Comparison of ENCODE assay signal across 15 cellular contexts in genomic region chr20:38112943-38113294, GRCh38. TPM values are rescaled to one million over a fixed set of nuclear protein-coding genes. Genes with fewer than 3 reads are reported as not detected.
DNase-seq lines count a peak whose midpoint lies in the region; ATAC-seq, FAIRE-seq and TF ChIP-seq lines count a peak whose summit lies in the region.
"Had no signal": no experiment of that assay in that cellular context is flagged by ENCODE, and none has a peak within 500 bp of the region (broad histone marks: within the 10 kb centered on the region; RNA-seq: fewer than 3 reads in every experiment).

No MANE protein-coding gene starts in this region.

- H3K27ac ChIP-seq in K562 (ENCODE audit: extremely low read depth, low read depth, low read length) (peak overlapping the region; percentile 56), trophoblast cell (ENCODE audit: low read depth, low read length) (no peak overlapping the region)
- H3K27ac ChIP-seq: BLaER1 treated with 17β-estradiol and CSF1 and Interleukin-3, amounts not matched to agents 10 nM and 100 nM; SJSA1 had no signal

- H2BK12ac ChIP-seq in trophoblast cell (ENCODE audit: low read length): peak overlapping the region; percentile 60

- WGBS in K562 (ENCODE audit: insufficient coverage, low coverage, missing lambda C conversion rate): 96% methylated on average over 8 of the region's 8 CpGs
- no CpG with 5 or more reads among the region's 8 CpGs for WGBS in trophoblast cell (ENCODE audit: extremely low coverage, insufficient coverage, insufficient read length)

- POLR2A ChIA-PET in activated CD8-positive, alpha-beta T cell treated with anti-CD3 and anti-CD28 coated beads, Interleukin-2, amount 10 ng/mL, durations not matched to agents 7 days and 5 days (lab: Charles Lee): interaction anchor here (1.4 kb wide), 1 partner anchor 108 kb away, joined by 3 read pairs; no protein-coding TSS in a partner anchor
- POLR2A ChIA-PET in activated CD8-positive, alpha-beta T cell treated with anti-CD3 and anti-CD28 coated beads for 36 hours (lab: Charles Lee): no interaction called here
- POLR2A ChIA-PET in Caco-2 (lab: Charles Lee): interaction anchor here (0.6 kb wide), 1 partner anchor 31 kb away, joined by 3 read pairs; no protein-coding TSS in a partner anchor
- POLR2A ChIA-PET in K562 (lab: Yijun Ruan, JAX): interaction anchor here (0.7 kb wide), 1 partner anchor 46 kb away, joined by 3 read pairs; no protein-coding TSS in a partner anchor

- no peak for ATAC-seq in activated CD8-positive, alpha-beta T cell treated with anti-CD3 and anti-CD28 coated beads, Interleukin-2, amount 10 ng/mL, durations not matched to agents 7 days and 5 days
- ATAC-seq in activated CD8-positive, alpha-beta T cell treated with anti-CD3 and anti-CD28 coated beads for 36 hours: no peak
- no peak for ATAC-seq in K562

- no peak for TF ChIP-seq CTCF in activated CD8-positive, alpha-beta T cell treated with anti-CD3 and anti-CD28 coated beads for 36 hours (IDR thresholded peaks at IDR 0.05)
- TF ChIP-seq CTCF in Caco-2 (IDR thresholded peaks at IDR 0.05; ENCODE audit: insufficient read depth in 1 of 2, low read depth in 1 of 2, low read length in 1 of 2, severe bottlenecking in 1 of 2, unreplicated experiment in 1 of 2) (no peak), K562 (IDR thresholded peaks at IDR 0.05 in 2 of 3, conservative IDR thresholded peaks at IDR 0.05 in 1 of 3; ENCODE audit: insufficient read depth in 2 of 3, low read depth in 1 of 3, low read length in 3 of 3) (no peak), BE2C (IDR thresholded peaks at IDR 0.05; ENCODE audit: low read depth, low read length) (no peak)

- intact Hi-C loops in activated CD8-positive, alpha-beta T cell treated with anti-CD3 and anti-CD28 coated beads for 36 hours (cut with micrococcal nuclease): no loop called here
- intact Hi-C loops in Caco-2 (cut with micrococcal nuclease; ENCODE audit: unreplicated experiment): loop anchor here (1.0 kb wide), 3 partner anchors 52 to 108 kb away; partner anchors contain the start of gene TGM2
- intact Hi-C loops in K562 (cut with micrococcal nuclease): loop anchor here (1.0 to 5.0 kb wide), 4 partner anchors 41 to 210 kb away; partner anchors contain the start of genes TGM2 and VSTM2L

- peaks cover 51% of the 10 kb centered on the region for H3K79me1 ChIP-seq in trophoblast cell (ENCODE audit: low read length)

- no peak overlapping the region for H3K4ac ChIP-seq in trophoblast cell (ENCODE audit: low read depth, low read length)

- H4K8ac ChIP-seq in trophoblast cell (ENCODE audit: low read depth, low read length): peak overlapping the region; percentile 5

- TF ChIP-seq POLR2A in K562 (conservative IDR thresholded peaks at IDR 0.05): no peak

- peak overlapping the region; percentile 12 for H3K18ac ChIP-seq in trophoblast cell (ENCODE audit: low read length)

- peak overlapping the region; percentile 10 for H2BK5ac ChIP-seq in trophoblast cell (ENCODE audit: low read depth, low read length, poor library complexity)

- H4K91ac ChIP-seq in trophoblast cell (ENCODE audit: low read depth, low read length): peak overlapping the region; percentile 87

- CTCF ChIA-PET in activated CD8-positive, alpha-beta T cell treated with anti-CD3 and anti-CD28 coated beads, Interleukin-2, amount 10 ng/mL, durations not matched to agents 7 days and 5 days (lab: Charles Lee): interaction anchor here (1.2 to 3.4 kb wide), 2 partner anchors 40 to 109 kb away, joined by 5 to 39 read pairs; no protein-coding TSS in a partner anchor
- CTCF ChIA-PET in activated CD8-positive, alpha-beta T cell treated with anti-CD3 and anti-CD28 coated beads for 36 hours (lab: Charles Lee): interaction anchor here (0.8 to 3.7 kb wide), 6 partner anchors 13 to 113 kb away, joined by 3 to 30 read pairs (median 4); no protein-coding TSS in a partner anchor
- CTCF ChIA-PET in Caco-2 (lab: Charles Lee) (interaction anchor here (0.7 to 4.1 kb wide), 9 partner anchors 10 to 112 kb away, joined by 3 to 42 read pairs (median 15); partner anchors contain the start of gene TGM2), K562 (lab: Yijun Ruan, JAX; ENCODE audit: low intra/inter-chr PET ratio) (interaction anchor here (0.8 kb wide), 1 partner anchor 59 kb away, joined by 3 read pairs; no protein-coding TSS in a partner anchor)

- no peaks in the 10 kb centered on the region for H3K27me3 ChIP-seq in Caco-2 (replicated peaks; ENCODE audit: control insufficient read depth, insufficient read depth, low read length)
- no peaks in the 10 kb centered on the region for H3K27me3 ChIP-seq in K562 (ENCODE audit: control insufficient read depth in 2 of 2, insufficient read depth in 2 of 2, low read length in 2 of 2)
- no peaks in the 10 kb centered on the region for H3K27me3 ChIP-seq in trophoblast cell (ENCODE audit: insufficient read depth, low read length)
- no peaks in the 10 kb centered on the region for H3K27me3 ChIP-seq in MG63
- H3K27me3 ChIP-seq in BE2C: no peaks in the 10 kb centered on the region
- H3K27me3 ChIP-seq: BLaER1 treated with 17β-estradiol and CSF1 and Interleukin-3, amounts not matched to agents 10 nM and 100 nM; SJSA1 had no signal

- H2AFZ ChIP-seq in K562 (ENCODE audit: low read depth, low read length) (peak overlapping the region; percentile 88), trophoblast cell (ENCODE audit: insufficient read depth, low read length, poor library complexity) (no peak overlapping the region)

- H3K23ac ChIP-seq in trophoblast cell (ENCODE audit: low read length): no peak overlapping the region

- H3K9ac ChIP-seq in K562 (ENCODE audit: insufficient read depth in 1 of 2, low read depth in 2 of 2, low read length in 2 of 2) (peak overlapping the region; percentile 33 to 49; a peak in 2 of 4 replicates), trophoblast cell (ENCODE audit: low read length) (no peak overlapping the region)
- H3K9ac ChIP-seq: BLaER1 treated with 17β-estradiol and CSF1 and Interleukin-3, amounts not matched to agents 10 nM and 100 nM had no signal

- H4K20me1 ChIP-seq in K562 (replicated peaks; ENCODE audit: control insufficient read depth, insufficient read depth, low read length): no peaks in the 10 kb centered on the region
- H4K20me1 ChIP-seq: BLaER1 treated with 17β-estradiol and CSF1 and Interleukin-3, amounts not matched to agents 10 nM and 100 nM had no signal

- H3K9me3 ChIP-seq in Caco-2 (0 out of 2 replicates have a peak, but pooled peaks cover 3% of the 10 kb centered on the region), K562 (replicated peaks; ENCODE audit: control insufficient read depth, insufficient read depth, low read depth, low read length) (no peaks in the 10 kb centered on the region), trophoblast cell (ENCODE audit: insufficient read depth, low read depth, low read length) (no peaks in the 10 kb centered on the region), MG63 (peaks cover 12% of the 10 kb centered on the region), BE2C (no peaks in the 10 kb centered on the region)
- H3K9me3 ChIP-seq: BLaER1 treated with 17β-estradiol and CSF1 and Interleukin-3, amounts not matched to agents 10 nM and 100 nM; SJSA1 had no signal

- no peak for TF ChIP-seq EP300 in K562 (IDR thresholded peaks at IDR 0.05; ENCODE audit: low read length)

- no peak for FAIRE-seq in K562 (lab: Jason Lieb, UNC)
- FAIRE-seq: GM12892 had no signal

- H4K12ac ChIP-seq in trophoblast cell (ENCODE audit: low read depth, low read length): no peak overlapping the region

- no peak overlapping the region for H3K4me3 ChIP-seq in Caco-2 (ENCODE audit: low read depth, low read length)
- no peak overlapping the region for H3K4me3 ChIP-seq in K562
- H3K4me3 ChIP-seq in trophoblast cell (ENCODE audit: low read depth, low read length): no peak overlapping the region
- H3K4me3 ChIP-seq in MG63: no peak overlapping the region
- H3K4me3 ChIP-seq in BE2C (ENCODE audit: low read depth, low read length): no peak overlapping the region
- H3K4me3 ChIP-seq: BLaER1 treated with 17β-estradiol and CSF1 and Interleukin-3, amounts not matched to agents 10 nM and 100 nM; SJSA1 had no signal

- H3K4me1 Mint-ChIP-seq in activated CD8-positive, alpha-beta T cell treated with anti-CD3 and anti-CD28 coated beads, Interleukin-2, amount 10 ng/mL, durations not matched to agents 7 days and 5 days (ENCODE audit: low read depth): peaks cover 12% of the 10 kb centered on the region
- H3K4me1 Mint-ChIP-seq in activated CD8-positive, alpha-beta T cell treated with anti-CD3 and anti-CD28 coated beads for 36 hours (ENCODE audit: low read depth): no peaks in the 10 kb centered on the region
- H3K4me1 Mint-ChIP-seq in Caco-2 (ENCODE audit: low read depth, unreplicated experiment): peaks cover 74% of the 10 kb centered on the region

- BruUV-seq in Caco-2 (replicated peaks; lab: Mats Ljungman, UMichigan) (no TSS peak), K562 (replicated peaks; lab: Mats Ljungman, UMichigan) (no TSS peak)

- DNase-seq in activated CD8-positive, alpha-beta T cell treated with anti-CD3 and anti-CD28 coated beads, Interleukin-2, amount 10 ng/mL, durations not matched to agents 7 days and 5 days: peak; percentile 4
- no peak for DNase-seq in activated CD8-positive, alpha-beta T cell treated with anti-CD3 and anti-CD28 coated beads for 36 hours
- DNase-seq in Caco-2: no peak
- no peak for DNase-seq in K562 (ENCODE audit: extremely low read depth in 1 of 4, low spot score in 3 of 4)
- no peak for DNase-seq in trophoblast cell
- DNase-seq in MG63: no peak
- DNase-seq in hippocampal formation (lab: John Stamatoyannopoulos, UW): no peak
- DNase-seq in BE2C: no peak
- DNase-seq: HFFc6, NCI-H1694 treated with DMSO at 0.1 percent for 48 hours, NCI-H345, NCI-H526 treated with DMSO at 0.1 percent for 48 hours had no signal

- no peak for TF ChIP-seq RAD21 in K562 (CRISPR knock-in tag; conservative IDR thresholded peaks at IDR 0.05 in 1 of 2, IDR thresholded peaks at IDR 0.05 in 1 of 2)

- H3K36me3 ChIP-seq in Caco-2 (ENCODE audit: control insufficient read depth, insufficient read depth, low read length): no peaks in the 10 kb centered on the region
- no peaks in the 10 kb centered on the region for H3K36me3 ChIP-seq in K562 (ENCODE audit: control insufficient read depth, insufficient read depth, low read length)
- no peaks in the 10 kb centered on the region for H3K36me3 ChIP-seq in trophoblast cell (ENCODE audit: control insufficient read depth in 1 of 2, insufficient read depth in 2 of 2, low read length in 2 of 2)
- H3K36me3 ChIP-seq in MG63: no peaks in the 10 kb centered on the region
- H3K36me3 ChIP-seq in BE2C: no peaks in the 10 kb centered on the region
- H3K36me3 ChIP-seq: BLaER1 treated with 17β-estradiol and CSF1 and Interleukin-3, amounts not matched to agents 10 nM and 100 nM; SJSA1 had no signal

- peak overlapping the region; percentile 84 for H2AK5ac ChIP-seq in trophoblast cell (ENCODE audit: low read length)

- H3K9me1 ChIP-seq in K562 (ENCODE audit: control insufficient read depth, insufficient read depth, low read length): no peaks in the 10 kb centered on the region

- H3K27ac Mint-ChIP-seq in activated CD8-positive, alpha-beta T cell treated with anti-CD3 and anti-CD28 coated beads, Interleukin-2, amount 10 ng/mL, durations not matched to agents 7 days and 5 days: no peak overlapping the region
- no peak overlapping the region for H3K27ac Mint-ChIP-seq in activated CD8-positive, alpha-beta T cell treated with anti-CD3 and anti-CD28 coated beads for 36 hours
- H3K27ac Mint-ChIP-seq in Caco-2 (ENCODE audit: unreplicated experiment): peak overlapping the region; percentile 34
- H3K27ac Mint-ChIP-seq: HFFc6 had no signal

- H2BK120ac ChIP-seq in trophoblast cell (ENCODE audit: insufficient read depth, low read length, poor library complexity): peak overlapping the region; percentile 69

- H3K36me3 Mint-ChIP-seq in activated CD8-positive, alpha-beta T cell treated with anti-CD3 and anti-CD28 coated beads, Interleukin-2, amount 10 ng/mL, durations not matched to agents 7 days and 5 days (ENCODE audit: low read depth): no peaks in the 10 kb centered on the region
- H3K36me3 Mint-ChIP-seq in activated CD8-positive, alpha-beta T cell treated with anti-CD3 and anti-CD28 coated beads for 36 hours (ENCODE audit: low read depth): no peaks in the 10 kb centered on the region
- peaks cover 20% of the 10 kb centered on the region for H3K36me3 Mint-ChIP-seq in Caco-2 (ENCODE audit: insufficient read depth, unreplicated experiment)

- peak overlapping the region; percentile 78 for H3K4me2 ChIP-seq in K562 (ENCODE audit: insufficient read depth, low read length)
- H3K4me2 ChIP-seq in trophoblast cell (ENCODE audit: low read length): no peak overlapping the region

- H3K4me1 ChIP-seq in Caco-2: peaks cover 72% of the 10 kb centered on the region
- peaks cover 15 to 36% of the 10 kb centered on the region in 2 experiments for H3K4me1 ChIP-seq in K562 (replicated peaks in 1 of 2; ENCODE audit: control insufficient read depth in 2 of 2, insufficient read depth in 2 of 2, low read length in 2 of 2)
- peaks cover 28 to 36% of the 10 kb centered on the region in 2 experiments for H3K4me1 ChIP-seq in trophoblast cell (ENCODE audit: control insufficient read depth in 1 of 2, insufficient read depth in 2 of 2, low read length in 2 of 2)
- peaks cover 37% of the 10 kb centered on the region for H3K4me1 ChIP-seq in BE2C

- H3K79me2 ChIP-seq in K562 (ENCODE audit: control insufficient read depth, insufficient read depth, low read length): no peaks in the 10 kb centered on the region
- H3K79me2 ChIP-seq in trophoblast cell (ENCODE audit: control insufficient read depth, insufficient read depth, low read length, poor library complexity): peaks cover 6% of the 10 kb centered on the region

- in situ Hi-C loops in K562 (cut with MboI): no loop called here

- peaks cover 17% of the 10 kb centered on the region for H3K27me3 Mint-ChIP-seq in activated CD8-positive, alpha-beta T cell treated with anti-CD3 and anti-CD28 coated beads, Interleukin-2, amount 10 ng/mL, durations not matched to agents 7 days and 5 days (ENCODE audit: low read depth)
- H3K27me3 Mint-ChIP-seq in activated CD8-positive, alpha-beta T cell treated with anti-CD3 and anti-CD28 coated beads for 36 hours: no peaks in the 10 kb centered on the region
- H3K27me3 Mint-ChIP-seq in Caco-2 (ENCODE audit: insufficient read depth, unreplicated experiment): no peaks in the 10 kb centered on the region

- H3K4me3 Mint-ChIP-seq in activated CD8-positive, alpha-beta T cell treated with anti-CD3 and anti-CD28 coated beads, Interleukin-2, amount 10 ng/mL, durations not matched to agents 7 days and 5 days: no peak overlapping the region
- no peak overlapping the region for H3K4me3 Mint-ChIP-seq in activated CD8-positive, alpha-beta T cell treated with anti-CD3 and anti-CD28 coated beads for 36 hours
- H3K4me3 Mint-ChIP-seq in Caco-2 (ENCODE audit: unreplicated experiment): no peak overlapping the region
- H3K4me3 Mint-ChIP-seq: HFFc6 had no signal

- no peaks in the 10 kb centered on the region for H3K9me3 Mint-ChIP-seq in activated CD8-positive, alpha-beta T cell treated with anti-CD3 and anti-CD28 coated beads, Interleukin-2, amount 10 ng/mL, durations not matched to agents 7 days and 5 days (ENCODE audit: insufficient read depth)
- H3K9me3 Mint-ChIP-seq in activated CD8-positive, alpha-beta T cell treated with anti-CD3 and anti-CD28 coated beads for 36 hours: no peaks in the 10 kb centered on the region
- peaks cover 15% of the 10 kb centered on the region for H3K9me3 Mint-ChIP-seq in Caco-2 (ENCODE audit: unreplicated experiment)

- peak overlapping the region; percentile 54 for H3K14ac ChIP-seq in trophoblast cell (ENCODE audit: low read length)

RNA-seq across cellular contexts. Expression of gene TGM2, which starts 52.2 kb away (rescaled TPM):
- total RNA-seq in activated CD8-positive, alpha-beta T cell treated with anti-CD3 and anti-CD28 coated beads, Interleukin-2, amount 10 ng/mL, durations not matched to agents 7 days and 5 days: under 1 TPM; 0.31 to 0.34 TPM
- total RNA-seq in activated CD8-positive, alpha-beta T cell treated with anti-CD3 and anti-CD28 coated beads for 36 hours: not detected
- total RNA-seq in Caco-2 (2022) (138 and 162 TPM in 2 replicates), K562 (2014; rRNA removed) (48.3 and 61.2 TPM in 2 replicates), K562 (2014; rRNA removed; fragmentation: Illumina TruSeq; extraction: Trizol) (17.4 and 22.0 TPM in 2 replicates), K562 (2015; rRNA removed; fragmentation: Illumina TruSeq; extraction: Trizol) (20.4 and 21.0 TPM in 2 replicates), K562 (2021) (78.5 and 82.3 TPM in 2 replicates)
- total RNA-seq in K562 (2011; cell fraction: chromatin; rRNA removed; ENCODE audit: low replicate concordance): 34.9 and 72.8 TPM in 2 replicates
- 45.9 and 47.5 TPM in 2 replicates for total RNA-seq in K562 (2011; cell fraction: nucleolus; rRNA removed)
- total RNA-seq in K562 (2011; cell fraction: nucleoplasm; rRNA removed): 36.4 and 37.1 TPM in 2 replicates
- polyA plus RNA-seq in K562 (2011; rRNA removed) (35.3 and 37.6 TPM in 2 replicates), K562 (2014; fragmentation: Illumina TruSeq; extraction: Trizol) (55.1 and 56.7 TPM in 2 replicates), K562 (2014; fragmentation: Nextera tagmentation; extraction: Ambion mirVana) (1 to 10 TPM; 5.5 TPM), K562 (2014; rRNA removed) (43.9 and 48.0 TPM in 2 replicates)
- 31.6 and 76.0 TPM in 2 replicates for polyA plus RNA-seq in K562 (2011; cell fraction: cytosol; rRNA removed)
- polyA plus RNA-seq in K562 (2011; cell fraction: nucleus; rRNA removed): 26.4 and 54.7 TPM in 2 replicates
- 47.9 and 85.2 TPM in 2 replicates for polyA plus RNA-seq in K562 (2012)
- polyA minus RNA-seq in K562 (2011; rRNA and poly(A)+ RNA removed): 21.4 and 54.6 TPM in 2 replicates
- polyA minus RNA-seq in K562 (2011; cell fraction: cytosol; rRNA and poly(A)+ RNA removed): 46.4 and 51.2 TPM in 2 replicates
- polyA minus RNA-seq in K562 (2011; cell fraction: nucleus; rRNA and poly(A)+ RNA removed): 18.8 and 21.4 TPM in 2 replicates
- 330 and 332 TPM in 2 replicates for polyA plus RNA-seq in trophoblast cell (2013)
- total RNA-seq in MG63 (2014; rRNA removed; shearing (Covaris generic); ENCODE audit: low replicate concordance): 82.5 and 111 TPM in 2 replicates
- polyA plus RNA-seq in BE2C (2012; ENCODE audit: insufficient read depth, insufficient read length, low read depth): 1.5 TPM

Comparison
In these comparisons a context has a peak if more than half of its experiments do, and no peak if none do; other contexts are left out.
1. RNA of gene TGM2, which starts 52.2 kb away (total RNA-seq): 138 to 162 TPM in Caco-2, 82.5 to 111 TPM in MG63 and 17.4 to 82.3 TPM in K562; 0.31 to 0.34 TPM in activated CD8-positive, alpha-beta T cell treated with anti-CD3 and anti-CD28 coated beads, Interleukin-2, amount 10 ng/mL, durations not matched to agents 7 days and 5 days and not detected in activated CD8-positive, alpha-beta T cell treated with anti-CD3 and anti-CD28 coated beads for 36 hours; every median in the first group is over 10 times any median in the second.